Comparison of ENCODE assay signal across 15 cellular contexts in genomic region chr5:89374144-89374784, GRCh38.
DNase-seq lines count a peak whose midpoint lies in the region; ATAC-seq, FAIRE-seq and TF ChIP-seq lines count a peak whose summit lies in the region.
"Had no signal": no experiment of that assay in that cellular context is flagged by ENCODE, and none has a peak within 500 bp of the region (broad histone marks: within the 10 kb centered on the region; RNA-seq: fewer than 3 reads in every experiment).

No MANE protein-coding gene starts in this region.

- H3K4me1 ChIP-seq in colonic mucosa, result peaks cover 5% of the 10 kb centered on the region

- TF ChIP-seq CTCF in GM12865 (IDR thresholded peaks at IDR 0.05; ENCODE audit: insufficient read depth, low read depth, low read length, missing control alignments) (no peak), colonic mucosa (IDR thresholded peaks at IDR 0.05) (no peak)

- DNase-seq in GM12865 (ENCODE audit: low read depth), result peak; percentile 39
- peak; percentile 77 for DNase-seq in NCI-H2107 treated with DMSO at 0.1 percent for 48 hours (lab: John Stamatoyannopoulos, UW; ENCODE audit: unreplicated experiment)
- DNase-seq in colonic mucosa, result peak; percentile 72
- no peak for DNase-seq in frontal cortex (ENCODE audit: low spot score in 2 of 2)
- DNase-seq in NCI-H446 treated with DMSO at 0.1 percent for 48 hours (lab: John Stamatoyannopoulos, UW), result no peak
- DNase-seq: activated CD4-positive, CD25-positive, alpha-beta regulatory T cell; activated CD8-positive, alpha-beta memory T cell treated with anti-CD3 and anti-CD28 coated beads, Interleukin-2, amount 50 U/mL, for 48 hours; DND-41; H9; naive thymus-derived CD4-positive, alpha-beta T cell; stimulated activated CD4-positive, alpha-beta T cell treated with anti-CD3 and anti-CD28 coated beads, Interleukin-2, amount 100 ng/mL, for 48 hours had no signal

- intact Hi-C loops in colonic mucosa (cut with DNase I), result no loop called here

- ATAC-seq in HG03439 (IDR thresholded peaks at IDR 0.05; ENCODE audit: unreplicated experiment) (peak; percentile 67), GM21528 (IDR thresholded peaks at IDR 0.05; ENCODE audit: low FRiP score, unreplicated experiment) (no peak), HG02852 (IDR thresholded peaks at IDR 0.05; ENCODE audit: unreplicated experiment) (no peak)
- ATAC-seq: naive thymus-derived CD4-positive, alpha-beta T cell had no signal

- H3K4me3 ChIP-seq in GM12865 (ENCODE audit: low read depth, low read length) (peak overlapping the region; percentile 22), colonic mucosa (no peak overlapping the region)

- no peaks in the 10 kb centered on the region for H3K9me3 ChIP-seq in colonic mucosa

- H3K27ac ChIP-seq in colonic mucosa, result peak overlapping the region; percentile 29

- no peaks in the 10 kb centered on the region for H3K36me3 ChIP-seq in colonic mucosa

- no peaks in the 10 kb centered on the region for H3K27me3 ChIP-seq in colonic mucosa

- no peak for FAIRE-seq in frontal cortex (lab: Jason Lieb, UNC)
- FAIRE-seq: HTR-8/SVneo had no signal

- no peak overlapping the region for H3K9ac ChIP-seq in colonic mucosa (ENCODE audit: low read depth in 2 of 2, low read length in 2 of 2)

Comparison
In these comparisons a context has a peak if more than half of its experiments do, and no peak if none do; other contexts are left out.
1. DNase-seq: peak in GM12865 (single experiment), NCI-H2107 treated with DMSO at 0.1 percent for 48 hours (single experiment) and colonic mucosa (single experiment); none in frontal cortex (0 of 2) and NCI-H446 treated with DMSO at 0.1 percent for 48 hours (single experiment).